ENCODE assay signal across 13 cellular contexts in genomic region chr14:99751539-99752485, GRCh38. TPM values are rescaled to one million over a fixed set of nuclear protein-coding genes. Genes with fewer than 3 reads are reported as not detected.
A peak's percentile ranks its signal among the peaks of the same experiment; 100 is the strongest.
DNase-seq lines count a peak whose midpoint lies in the region; ATAC-seq, FAIRE-seq and TF ChIP-seq lines count a peak whose summit lies in the region.
"Had no signal": no experiment of that assay in that cellular context is flagged by ENCODE, and none has a peak within 500 bp of the region (broad histone marks: within the 10 kb centered on the region; RNA-seq: fewer than 3 reads in every experiment).

No MANE protein-coding gene starts in this region.

- H3K27me3 Mint-ChIP-seq in endothelial cell (ENCODE audit: unreplicated experiment), result peaks cover 15% of the 10 kb centered on the region
- H3K27me3 Mint-ChIP-seq in activated naive CD4-positive, alpha-beta T cell treated with anti-CD3 and anti-CD28 coated beads, Interleukin-2, amount 10 ng/mL, durations not matched to agents 7 days and 5 days, result peaks cover 73% of the 10 kb centered on the region
- peaks cover 42 to 69% of the 10 kb centered on the region in 2 donors for H3K27me3 Mint-ChIP-seq in CD8-positive, alpha-beta memory T cell

- H3K4me3 ChIP-seq in IMR-90 (ENCODE audit: insufficient read depth, low read depth, low read length), result no peak overlapping the region
- no peak overlapping the region for H3K4me3 ChIP-seq in muscle layer of colon (ENCODE audit: low read depth in 1 of 2, low read length in 2 of 2)
- H3K4me3 ChIP-seq in dorsolateral prefrontal cortex, result no peak overlapping the region
- H3K4me3 ChIP-seq in CD8-positive, alpha-beta memory T cell (ENCODE audit: low read length), result no peak overlapping the region

- peak overlapping the region; percentile 83 for H3K18ac ChIP-seq in IMR-90 (ENCODE audit: low read depth, low read length)

- no peak; the same call in 1 of the 2 replicates for TF ChIP-seq POLR2A in IMR-90 (IDR thresholded peaks at IDR 0.05; ENCODE audit: low read depth, low read length)

- H3K9ac ChIP-seq in IMR-90 (ENCODE audit: low read depth, low read length), result peak overlapping the region; percentile 55
- H3K9ac ChIP-seq in muscle layer of colon (ENCODE audit: low read length), result no peak overlapping the region

- H3K79me1 ChIP-seq in IMR-90 (ENCODE audit: low read depth in 1 of 2, low read length in 2 of 2), result peaks cover 0 to 27% of the 10 kb centered on the region in 2 experiments; a peak in 1 of 4 replicates

- intact Hi-C loops in IMR-90 (cut with micrococcal nuclease) (no loop called here), dorsolateral prefrontal cortex (cut with DNase I) (no loop called here)

- H2AFZ ChIP-seq in IMR-90 (replicated peaks; ENCODE audit: low read length, poor library complexity), result peak overlapping the region; percentile 84

- peak overlapping the region; percentile 71 for H4K5ac ChIP-seq in IMR-90 (ENCODE audit: low read depth, low read length)

- H4K91ac ChIP-seq in IMR-90 (ENCODE audit: insufficient read depth, low read depth, low read length), result peak overlapping the region; percentile 95

- H3K4me1 ChIP-seq in IMR-90 (ENCODE audit: control insufficient read depth, insufficient read depth, low read length) (peaks cover 50% of the 10 kb centered on the region), muscle layer of colon (ENCODE audit: insufficient read depth, low read length) (peaks cover 72% of the 10 kb centered on the region)
- H3K4me1 ChIP-seq in CD8-positive, alpha-beta memory T cell (ENCODE audit: insufficient read depth, low read length), result no peaks in the 10 kb centered on the region

- no peaks in the 10 kb centered on the region for H3K9me3 Mint-ChIP-seq in endothelial cell (ENCODE audit: unreplicated experiment)
- no peaks in the 10 kb centered on the region for H3K9me3 Mint-ChIP-seq in activated naive CD4-positive, alpha-beta T cell treated with anti-CD3 and anti-CD28 coated beads, Interleukin-2, amount 10 ng/mL, durations not matched to agents 7 days and 5 days
- no peaks in the 10 kb centered on the region for H3K9me3 Mint-ChIP-seq in CD8-positive, alpha-beta memory T cell
- H3K9me3 Mint-ChIP-seq: activated CD4-positive, alpha-beta T cell treated with anti-CD3 and anti-CD28 coated beads, Interleukin-2, amount 10 ng/mL, durations not matched to agents 7 days and 5 days; activated naive CD4-positive, alpha-beta T cell treated with anti-CD3 and anti-CD28 coated beads for 36 hours had no signal

- H3K23ac ChIP-seq in IMR-90 (ENCODE audit: low read depth, low read length), result peak overlapping the region; percentile 88

- in situ Hi-C loops in IMR-90 (cut with MboI; ENCODE audit: low sequenced_read_pairs), result no loop called here

- H4K20me1 ChIP-seq in IMR-90 (ENCODE audit: insufficient read depth, low read length), result no peaks in the 10 kb centered on the region

- H3K9me3 ChIP-seq in IMR-90 (ENCODE audit: control insufficient read depth, insufficient read depth, low read length) (no peaks in the 10 kb centered on the region), muscle layer of colon (ENCODE audit: low read length) (no peaks in the 10 kb centered on the region)
- H3K9me3 ChIP-seq in CD8-positive, alpha-beta memory T cell (ENCODE audit: low read length), result no peaks in the 10 kb centered on the region

- no TSS peak for BruUV-seq in IMR-90 (replicated peaks; lab: Mats Ljungman, UMichigan)

- 73% methylated on average over 9 of the region's 25 CpGs; no CpG with 5 or more reads in 1 of the 2 experiments for WGBS in IMR-90 (ENCODE audit: extremely low coverage in 2 of 2, insufficient read length in 1 of 2), 2 experiments

- H2BK120ac ChIP-seq in IMR-90 (ENCODE audit: low read depth, low read length), result peak overlapping the region; percentile 98

- H3K27ac ChIP-seq in IMR-90 (ENCODE audit: insufficient read depth, low read length) (peak overlapping the region; percentile 96), muscle layer of colon (ENCODE audit: low read depth, low read length) (peak overlapping the region; percentile 86), dorsolateral prefrontal cortex (peak overlapping the region in 8 of 59 donors; percentile 3 to 46 (median 25))
- no peak overlapping the region for H3K27ac ChIP-seq in CD8-positive, alpha-beta memory T cell (ENCODE audit: low read depth, low read length)

- peak; percentile 93 for FAIRE-seq in A204.1 (lab: Jason Lieb, UNC)
- FAIRE-seq: endometrium had no signal

- TF ChIP-seq CTCF in IMR-90 (conservative IDR thresholded peaks at IDR 0.05; ENCODE audit: low read depth, low read length), result no peak
- no peak for TF ChIP-seq CTCF in endothelial cell (IDR thresholded peaks at IDR 0.05; ENCODE audit: unreplicated experiment)
- TF ChIP-seq CTCF in dorsolateral prefrontal cortex (IDR thresholded peaks at IDR 0.05 in 54 of 56, conservative IDR thresholded peaks at IDR 0.05 in 2 of 56; ENCODE audit: low read depth in 1 of 56, partially characterized antibody in 56 of 56), result no peak

- dilution Hi-C loops in IMR-90 (cut with HindIII; ENCODE audit: low sequenced_read_pairs, unreplicated experiment), result no loop called here

- H3K9me1 ChIP-seq in IMR-90 (ENCODE audit: insufficient read depth, low read length), result peaks cover 31% of the 10 kb centered on the region

- peak overlapping the region; percentile 38 to 92 for H4K8ac ChIP-seq in IMR-90 (ENCODE audit: low read depth in 2 of 2, low read length in 2 of 2)

- peak overlapping the region; percentile 81; the same call in 2 of the 3 replicates for H2BK15ac ChIP-seq in IMR-90 (ENCODE audit: low read depth, low read length)

- H3K4me1 Mint-ChIP-seq in endothelial cell (ENCODE audit: unreplicated experiment), result peaks cover 26% of the 10 kb centered on the region
- H3K4me1 Mint-ChIP-seq in activated naive CD4-positive, alpha-beta T cell treated with anti-CD3 and anti-CD28 coated beads, Interleukin-2, amount 10 ng/mL, durations not matched to agents 7 days and 5 days, result peaks cover 17% of the 10 kb centered on the region
- H3K4me1 Mint-ChIP-seq in CD8-positive, alpha-beta memory T cell, result peaks cover 12 to 21% (median 15%) of the 10 kb centered on the region in 3 donors

- peak overlapping the region; percentile 89 for H3K14ac ChIP-seq in IMR-90 (replicated peaks; ENCODE audit: low read depth, low read length)

- ATAC-seq in IMR-90 (ENCODE audit: low read depth), result peak; percentile 40

- peak overlapping the region; percentile 96 for H3K4ac ChIP-seq in IMR-90 (ENCODE audit: low read depth, low read length)

- H3K4me2 ChIP-seq in IMR-90 (ENCODE audit: low read depth, low read length), result peak overlapping the region; percentile 54

- no peaks in the 10 kb centered on the region for H3K36me3 ChIP-seq in IMR-90 (ENCODE audit: control insufficient read depth, insufficient read depth, low read length)
- no peaks in the 10 kb centered on the region for H3K36me3 ChIP-seq in muscle layer of colon (ENCODE audit: insufficient read depth, low read length)
- H3K36me3 ChIP-seq in CD8-positive, alpha-beta memory T cell (ENCODE audit: insufficient read depth, low read length), result no peaks in the 10 kb centered on the region

- H3K56ac ChIP-seq in IMR-90 (ENCODE audit: extremely low read depth, insufficient read depth, low read length), result peak overlapping the region; percentile 86

- H2AK9ac ChIP-seq in IMR-90 (replicated peaks; ENCODE audit: low read depth, low read length, poor library complexity), result peak overlapping the region; percentile 97

- CTCF ChIA-PET in IMR-90 (lab: Yijun Ruan, JAX), result interaction anchor here (0.7 to 1.4 kb wide), 4 partner anchors 15 to 70 kb away, joined by 3 to 6 read pairs (median 4); no protein-coding TSS in a partner anchor
- CTCF ChIA-PET in activated naive CD4-positive, alpha-beta T cell treated with anti-CD3 and anti-CD28 coated beads, Interleukin-2, amount 10 ng/mL, durations not matched to agents 7 days and 5 days (lab: Charles Lee), result interaction anchor here (1.5 kb wide), 1 partner anchor 441 kb away, joined by 4 read pairs; no protein-coding TSS in a partner anchor
- CTCF ChIA-PET in CD8-positive, alpha-beta memory T cell (lab: Charles Lee), result no interaction called here

- peak overlapping the region; percentile 99 for H2BK5ac ChIP-seq in IMR-90 (ENCODE audit: low read depth, low read length, poor library complexity, severe bottlenecking)

- no peak for TF ChIP-seq RAD21 in IMR-90 (IDR thresholded peaks at IDR 0.05; ENCODE audit: low read length)

- peak overlapping the region; percentile 98 for H2AK5ac ChIP-seq in IMR-90 (ENCODE audit: low read depth, low read length)

- peak overlapping the region; percentile 95 for H2BK20ac ChIP-seq in IMR-90 (ENCODE audit: low read depth, low read length)

- no peak overlapping the region for H3K4me3 Mint-ChIP-seq in endothelial cell (ENCODE audit: unreplicated experiment)
- no peak overlapping the region for H3K4me3 Mint-ChIP-seq in activated naive CD4-positive, alpha-beta T cell treated with anti-CD3 and anti-CD28 coated beads, Interleukin-2, amount 10 ng/mL, durations not matched to agents 7 days and 5 days
- H3K4me3 Mint-ChIP-seq in CD8-positive, alpha-beta memory T cell, result peak overlapping the region in 1 of 7 donors; percentile 13
- H3K4me3 Mint-ChIP-seq: activated CD4-positive, alpha-beta T cell treated with anti-CD3 and anti-CD28 coated beads, Interleukin-2, amount 10 ng/mL, durations not matched to agents 7 days and 5 days; activated naive CD4-positive, alpha-beta T cell treated with anti-CD3 and anti-CD28 coated beads for 36 hours had no signal

- POLR2A ChIA-PET in IMR-90 (lab: Charles Lee; ENCODE audit: unreplicated experiment), result interaction anchor here (0.5 to 0.6 kb wide), 3 partner anchors 44 to 217 kb away, joined by 3 to 4 read pairs (median 3); no protein-coding TSS in a partner anchor
- POLR2A ChIA-PET in CD8-positive, alpha-beta memory T cell (lab: Charles Lee), result no interaction called here

- peak; percentile 69 for DNase-seq in IMR-90
- DNase-seq in endothelial cell (ENCODE audit: low spot score), result no peak
- no peak for DNase-seq in activated naive CD4-positive, alpha-beta T cell treated with anti-CD3 and anti-CD28 coated beads, Interleukin-2, amount 10 ng/mL, durations not matched to agents 7 days and 5 days
- DNase-seq in dorsolateral prefrontal cortex, result no peak
- no peak for DNase-seq in activated effector memory CD4-positive, alpha-beta T cell treated with anti-CD3 and anti-CD28 coated beads, Interleukin-2, amount 50 U/mL, for 16 hours
- no peak for DNase-seq in CD8-positive, alpha-beta memory T cell
- DNase-seq: activated CD4-positive, alpha-beta T cell treated with anti-CD3 and anti-CD28 coated beads, Interleukin-2, amount 10 ng/mL, durations not matched to agents 7 days and 5 days; activated naive CD4-positive, alpha-beta T cell treated with anti-CD3 and anti-CD28 coated beads for 36 hours; NCI-H2081; SHP77 had no signal

- peak overlapping the region; percentile 84 for H3K27ac Mint-ChIP-seq in endothelial cell (ENCODE audit: unreplicated experiment)
- no peak overlapping the region for H3K27ac Mint-ChIP-seq in activated naive CD4-positive, alpha-beta T cell treated with anti-CD3 and anti-CD28 coated beads, Interleukin-2, amount 10 ng/mL, durations not matched to agents 7 days and 5 days
- H3K27ac Mint-ChIP-seq in CD8-positive, alpha-beta memory T cell, result peak overlapping the region in 1 of 8 donors; percentile 3
- H3K27ac Mint-ChIP-seq: activated CD4-positive, alpha-beta T cell treated with anti-CD3 and anti-CD28 coated beads, Interleukin-2, amount 10 ng/mL, durations not matched to agents 7 days and 5 days; activated naive CD4-positive, alpha-beta T cell treated with anti-CD3 and anti-CD28 coated beads for 36 hours had no signal

- no peaks in the 10 kb centered on the region for H3K36me3 Mint-ChIP-seq in endothelial cell (ENCODE audit: low read depth, unreplicated experiment)
- no peaks in the 10 kb centered on the region for H3K36me3 Mint-ChIP-seq in activated naive CD4-positive, alpha-beta T cell treated with anti-CD3 and anti-CD28 coated beads, Interleukin-2, amount 10 ng/mL, durations not matched to agents 7 days and 5 days
- no peaks in the 10 kb centered on the region for H3K36me3 Mint-ChIP-seq in CD8-positive, alpha-beta memory T cell

- no peaks in the 10 kb centered on the region for H3K27me3 ChIP-seq in IMR-90 (ENCODE audit: control insufficient read depth, insufficient read depth, low read length)
- no peaks in the 10 kb centered on the region for H3K27me3 ChIP-seq in muscle layer of colon (ENCODE audit: control insufficient read depth in 1 of 2, insufficient read depth in 2 of 2, low read length in 2 of 2)
- H3K27me3 ChIP-seq in dorsolateral prefrontal cortex, result no peaks in the 10 kb centered on the region
- H3K27me3 ChIP-seq in CD8-positive, alpha-beta memory T cell (ENCODE audit: insufficient read depth, low read length, poor library complexity, severe bottlenecking), result peaks cover 16% of the 10 kb centered on the region

RNA-seq across cellular contexts. Expression of gene EML1, which starts 41.4 kb away (rescaled TPM):
- total RNA-seq in IMR-90 (2012; rRNA removed) (34.4 and 42.3 TPM in 2 replicates), endothelial cell (ENCODE audit: unreplicated experiment) (10.0 TPM), dorsolateral prefrontal cortex (10 to 100 TPM; 24.3 to 74.2 (median 42.9) TPM)
- 11.6 and 14.0 TPM in 2 replicates for polyA plus RNA-seq in IMR-90 (2012; rRNA removed)
- 10.6 and 11.1 TPM in 2 replicates for polyA plus RNA-seq in IMR-90 (2012; cell fraction: cytosol; rRNA removed)
- polyA plus RNA-seq in IMR-90 (2012; cell fraction: nucleus; rRNA removed; ENCODE audit: low replicate concordance), result 9.4 and 14.7 TPM in 2 replicates
- 1 to 10 TPM; 1.3 to 1.7 TPM for total RNA-seq in CD8-positive, alpha-beta memory T cell
- not detected for polyA plus RNA-seq in CD8-positive, alpha-beta memory T cell
